2 cellular contexts compared by ENCODE assay signal in genomic region chr22:41587347-41587723, GRCh38.
TF ChIP-seq lines count a peak whose summit lies in the region.

No MANE protein-coding gene starts in this region.

TF ChIP-seq in A549, 52 proteins besides CTCF, POLR2A, EP300 and RAD21:
- TF ChIP-seq HEYL (CRISPR knock-in tag; IDR thresholded peaks at IDR 0.05) (no peak), FOSB (CRISPR knock-in tag; IDR thresholded peaks at IDR 0.05) (no peak), HDAC2 (IDR thresholded peaks at IDR 0.05) (no peak), HOXA7 (CRISPR knock-in tag; IDR thresholded peaks at IDR 0.05) (no peak), JUN (IDR thresholded peaks at IDR 0.05) (no peak), TP53 (CRISPR knock-in tag; IDR thresholded peaks at IDR 0.05) (no peak), JUNB (IDR thresholded peaks at IDR 0.05) (no peak), HES2 (IDR thresholded peaks at IDR 0.05) (no peak), FOSL2 (IDR thresholded peaks at IDR 0.05) (no peak), FOSL2 (CRISPR knock-in tag; IDR thresholded peaks at IDR 0.05) (no peak), USF2 (IDR thresholded peaks at IDR 0.05) (no peak), KDM1A (IDR thresholded peaks at IDR 0.05; ENCODE audit: low read depth) (no peak), PBX3 (IDR thresholded peaks at IDR 0.05) (no peak), MAX (IDR thresholded peaks at IDR 0.05) (no peak), CHD2 (IDR thresholded peaks at IDR 0.05; ENCODE audit: low read length, partially characterized antibody) (no peak), TFCP2L1 (CRISPR knock-in tag; IDR thresholded peaks at IDR 0.05) (no peak), MAZ (IDR thresholded peaks at IDR 0.05; ENCODE audit: borderline replicate concordance, low read depth, low read length) (no peak), PHF8 (IDR thresholded peaks at IDR 0.05; ENCODE audit: borderline replicate concordance, low read depth) (no peak)

TF ChIP-seq in HCT116, 20 proteins besides CTCF, POLR2A, EP300 and RAD21:
- no peak for TF ChIP-seq SIN3A (IDR thresholded peaks at IDR 0.05; ENCODE audit: low read depth)
- TF ChIP-seq CEBPB (IDR thresholded peaks at IDR 0.05; ENCODE audit: low read depth) = no peak
- TF ChIP-seq FOSL1 (IDR thresholded peaks at IDR 0.05; ENCODE audit: low read depth) = no peak
- TF ChIP-seq SRF (IDR thresholded peaks at IDR 0.05; ENCODE audit: low read depth) = no peak
- no peak for TF ChIP-seq EZH2phosphoT487 (IDR thresholded peaks at IDR 0.05; ENCODE audit: borderline replicate concordance)
- TF ChIP-seq TCF7L2 (IDR thresholded peaks at IDR 0.05; ENCODE audit: borderline replicate concordance, extremely low read depth, insufficient read depth, insufficient read length) = no peak
- no peak for TF ChIP-seq ZFX (IDR thresholded peaks at IDR 0.05)
- TF ChIP-seq POLR2AphosphoS5 (IDR thresholded peaks at IDR 0.05; ENCODE audit: low read depth, low read length) = no peak
- TF ChIP-seq MAX (IDR thresholded peaks at IDR 0.05) = no peak
- TF ChIP-seq EZH2 (IDR thresholded peaks at IDR 0.05) = no peak
- no peak for TF ChIP-seq EGR1 (IDR thresholded peaks at IDR 0.05; ENCODE audit: low read depth)
- TF ChIP-seq ZNF274 (IDR thresholded peaks at IDR 0.05; ENCODE audit: low read depth, low read length) = no peak
- TF ChIP-seq JUND (IDR thresholded peaks at IDR 0.05) = no peak
- no peak for TF ChIP-seq YY1 (IDR thresholded peaks at IDR 0.05; ENCODE audit: extremely low read depth, insufficient replicate concordance, low read depth, low read length)
- TF ChIP-seq ATF3 (IDR thresholded peaks at IDR 0.05) = no peak
